ENCODE assay signal across 11 cellular contexts in the genomic region with DNA sequence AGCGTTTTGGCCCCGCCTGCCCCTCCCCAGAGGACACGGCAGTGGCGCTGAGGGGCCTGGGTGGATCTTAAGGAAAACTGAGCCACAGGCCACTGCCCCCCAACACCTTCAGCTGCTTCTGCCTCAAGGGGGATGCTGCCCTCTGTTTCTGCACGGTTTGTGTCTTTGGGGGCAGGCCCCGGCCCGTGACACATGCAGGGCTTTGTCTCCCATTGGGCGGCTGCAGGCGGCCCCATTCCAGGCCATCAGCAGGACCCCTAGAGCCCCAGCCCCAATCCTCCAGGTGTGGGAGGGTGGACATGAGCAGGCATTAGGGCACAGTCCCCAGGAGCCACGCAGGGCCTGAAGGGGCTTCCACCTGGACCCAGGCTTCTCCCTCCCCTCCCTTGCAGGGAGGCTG. TPM values are rescaled to one million over a fixed set of nuclear protein-coding genes. Genes with fewer than 3 reads are reported as not detected.
DNase-seq lines count a peak whose midpoint lies in the region; ATAC-seq and TF ChIP-seq lines count a peak whose summit lies in the region.
"Had no signal": no experiment of that assay in that cellular context is flagged by ENCODE, and none has a peak within 500 bp of the region (broad histone marks: within the 10 kb centered on the region; RNA-seq: fewer than 3 reads in every experiment).

No MANE protein-coding gene starts in this region.

- peaks cover 3 to 13% (median 7%) of the 10 kb centered on the region in 3 donors for H3K27me3 Mint-ChIP-seq in CD14-positive monocyte (ENCODE audit: low read depth in 3 of 3)

- H3K27ac Mint-ChIP-seq in CD14-positive monocyte, result no peak overlapping the region
- H3K27ac Mint-ChIP-seq: CD4-positive, alpha-beta T cell had no signal

- intact Hi-C loops in CD14-positive monocyte (cut with micrococcal nuclease) (loop anchor here in 1 of 2 donors (2.0 kb wide), 2 partner anchors 421 to 1685 kb away; no protein-coding TSS in a partner anchor), Panc1 (cut with micrococcal nuclease; ENCODE audit: unreplicated experiment) (loop anchor here (10.0 kb wide), 1 partner anchor 1681 kb away; no protein-coding TSS in a partner anchor), lower lobe of right lung (cut with DNase I) (no loop called here)

- in situ Hi-C loops in Panc1 (cut with HindIII; ENCODE audit: low pct_unique_long_range_greater_than_20kb, low sequenced_read_pairs), result no loop called here

- ATAC-seq in Panc1 (peak; percentile 13), lower lobe of right lung (peak; percentile 4 to 11), upper lobe of left lung (ENCODE audit: low FRiP score in 2 of 2) (no peak)

- BruUV-seq in Panc1 (replicated peaks; lab: Mats Ljungman, UMichigan), result no TSS peak

- H3K36me3 ChIP-seq in Panc1 (ENCODE audit: control insufficient read depth, insufficient read depth, low read length), result no peaks in the 10 kb centered on the region
- H3K36me3 ChIP-seq in lower lobe of right lung, result no peaks in the 10 kb centered on the region
- no peaks in the 10 kb centered on the region for H3K36me3 ChIP-seq in upper lobe of left lung
- H3K36me3 ChIP-seq: MG63, Peyer's patch had no signal

- no peaks in the 10 kb centered on the region for H3K9me3 Mint-ChIP-seq in CD14-positive monocyte
- H3K9me3 Mint-ChIP-seq: CD4-positive, alpha-beta T cell had no signal

- 56% methylated on average over 10 of the region's 10 CpGs; no CpG with 5 or more reads in 1 of the 2 donors for WGBS in upper lobe of left lung, 2 donors

- H3K4me3 Mint-ChIP-seq in CD14-positive monocyte, result no peak overlapping the region
- H3K4me3 Mint-ChIP-seq: CD4-positive, alpha-beta T cell had no signal

- TF ChIP-seq POLR2A in upper lobe of left lung (IDR thresholded peaks at IDR 0.05), result no peak

- POLR2A ChIA-PET in Panc1 (lab: Charles Lee), result interaction anchor here (0.6 to 0.7 kb wide), 2 partner anchors 415 to 1152 kb away, joined by 3 to 4 read pairs; no protein-coding TSS in a partner anchor

- H3K36me3 Mint-ChIP-seq in CD14-positive monocyte, result no peaks in the 10 kb centered on the region

- H3K4me1 ChIP-seq in Panc1 (ENCODE audit: control insufficient read depth, insufficient read depth, low read length) (peaks cover 8% of the 10 kb centered on the region), lower lobe of right lung (peaks cover 7% of the 10 kb centered on the region), upper lobe of left lung (peaks cover 0 to 7% (median 3%) of the 10 kb centered on the region in 4 donors)

- peaks cover 3% of the 10 kb centered on the region for H3K4me1 Mint-ChIP-seq in CD14-positive monocyte

- H3K4me3 ChIP-seq in Panc1 (ENCODE audit: low read depth in 2 of 2, low read length in 2 of 2), result no peak overlapping the region
- H3K4me3 ChIP-seq in lower lobe of right lung, result no peak overlapping the region
- no peak overlapping the region for H3K4me3 ChIP-seq in upper lobe of left lung
- H3K4me3 ChIP-seq: MG63, Peyer's patch had no signal

- no peak for TF ChIP-seq EP300 in upper lobe of left lung (IDR thresholded peaks at IDR 0.05)

- DNase-seq in CD14-positive monocyte (ENCODE audit: low spot score), result peak; percentile 33
- DNase-seq in Panc1 (ENCODE audit: low read depth, low spot score), result no peak
- DNase-seq in lower lobe of right lung, result peak; percentile 32
- peak; percentile 32 for DNase-seq in retina
- no peak for DNase-seq in upper lobe of left lung
- no peak for DNase-seq in substantia nigra (lab: John Stamatoyannopoulos, UW)
- no peak for DNase-seq in stimulated activated naive CD4-positive, alpha-beta T cell (lab: John Stamatoyannopoulos, UW)
- no peak for DNase-seq in NCI-H2196 (lab: John Stamatoyannopoulos, UW; ENCODE audit: unreplicated experiment)

- CTCF ChIA-PET in Panc1 (lab: Charles Lee), result interaction anchor here (0.5 kb wide), 1 partner anchor 10 kb away, joined by 6 read pairs; no protein-coding TSS in a partner anchor

- H3K9me3 ChIP-seq in Panc1 (ENCODE audit: control insufficient read depth, insufficient read depth, low read depth, low read length) (no peaks in the 10 kb centered on the region), lower lobe of right lung (no peaks in the 10 kb centered on the region), upper lobe of left lung (no peaks in the 10 kb centered on the region)
- H3K9me3 ChIP-seq: MG63, Peyer's patch had no signal

- TF ChIP-seq CTCF in CD14-positive monocyte (IDR thresholded peaks at IDR 0.05) (no peak), Panc1 (IDR thresholded peaks at IDR 0.05) (no peak), lower lobe of right lung (IDR thresholded peaks at IDR 0.05) (no peak), upper lobe of left lung (IDR thresholded peaks at IDR 0.05) (no peak)

- peaks cover 13% of the 10 kb centered on the region for H3K27me3 ChIP-seq in Panc1 (ENCODE audit: control insufficient read depth, insufficient read depth, low read length)
- peaks cover 63% of the 10 kb centered on the region for H3K27me3 ChIP-seq in lower lobe of right lung (ENCODE audit: low read depth)
- H3K27me3 ChIP-seq in upper lobe of left lung, result peaks cover 0 to 13% (median 3%) of the 10 kb centered on the region in 4 donors
- H3K27me3 ChIP-seq: MG63, Peyer's patch had no signal

- H3K27ac ChIP-seq in Panc1 (ENCODE audit: low read length) (no peak overlapping the region), lower lobe of right lung (no peak overlapping the region), upper lobe of left lung (no peak overlapping the region), substantia nigra (ENCODE audit: low read depth, low read length, poor library complexity, severe bottlenecking) (no peak overlapping the region)
- H3K27ac ChIP-seq: Peyer's patch had no signal

RNA-seq across cellular contexts. Expression of gene PPP2R2D, which starts 25.3 kb away (rescaled TPM):
- 10 to 100 TPM; 12.8 to 12.9 TPM for polyA plus RNA-seq in CD14-positive monocyte
- total RNA-seq in Panc1 (2021; ENCODE audit: unreplicated experiment) (41.0 TPM), lower lobe of right lung (30.0 TPM), upper lobe of left lung (10 to 100 TPM; 20.5 to 60.8 (median 28.7) TPM)
- 37.4 TPM for polyA plus RNA-seq in Panc1 (2012; ENCODE audit: insufficient read length)

Comparison
In these comparisons a context has a peak if more than half of its experiments do, and no peak if none do; other contexts are left out.
1. DNase-seq: peak in CD14-positive monocyte (single experiment), lower lobe of right lung (single experiment) and retina (single experiment); none in Panc1 (single experiment), upper lobe of left lung (0 of 2), substantia nigra (0 of 49), stimulated activated naive CD4-positive, alpha-beta T cell (0 of 6) and NCI-H2196 (single experiment).
2. ATAC-seq: peak in Panc1 (single experiment) and lower lobe of right lung (2 of 2); none in upper lobe of left lung (0 of 2).